In the genomic region with DNA sequence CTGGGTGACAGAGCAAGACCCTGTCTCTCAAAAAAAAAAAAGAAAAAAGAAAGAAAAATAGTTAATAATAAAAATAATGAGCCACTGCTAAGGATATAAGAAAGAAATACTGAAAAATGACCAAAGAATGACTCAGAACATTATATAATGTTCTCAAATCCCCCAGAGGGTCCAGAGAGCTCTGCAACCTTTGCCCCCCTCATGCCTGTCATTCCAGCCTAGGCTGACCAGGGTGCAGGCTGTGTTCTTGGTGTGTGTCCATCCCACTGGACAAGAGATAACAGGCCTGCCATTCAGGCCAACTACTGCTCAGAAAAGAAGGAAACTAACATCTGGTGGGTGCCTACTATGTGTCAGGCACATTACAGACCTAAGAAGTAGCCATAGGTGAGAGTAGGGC, we compare ENCODE assay signal across 16 cellular contexts.
"Had no signal": no experiment of that assay in that cellular context is flagged by ENCODE, and none has a peak within 500 bp of the region (broad histone marks: within the 10 kb centered on the region; RNA-seq: fewer than 3 reads in every experiment).

No MANE protein-coding gene starts in this region.

- H3K9me3 ChIP-seq: esophagus squamous epithelium, suprapubic skin, upper lobe of right lung had no signal

- H3K27ac ChIP-seq: esophagus squamous epithelium, foreskin keratinocyte, suprapubic skin, upper lobe of right lung, VCaP had no signal

- H3K4me3 ChIP-seq: ascending aorta, esophagus squamous epithelium, suprapubic skin, upper lobe of right lung had no signal

- ATAC-seq: activated naive CD8-positive, alpha-beta T cell treated with anti-CD3 and anti-CD28 coated beads, Interleukin-2, amount 50 U/mL, for 24 hours; activated T-cell treated with anti-CD3 and anti-CD28 coated beads, Interleukin-2, amount 50 U/mL, for 4 hours; effector memory CD8-positive, alpha-beta T cell; foreskin keratinocyte; left lobe of liver; T-helper 17 cell; upper lobe of right lung had no signal

- DNase-seq: activated CD4-positive, alpha-beta T cell treated with anti-CD3 and anti-CD28 coated beads, Interleukin-2, amount 50 U/mL, for 1 hour; activated CD4-positive, CD25-positive, alpha-beta regulatory T cell treated with anti-CD3 and anti-CD28 coated beads, Interleukin-2, amount 50 U/mL, for 72 hours; activated CD8-positive, alpha-beta memory T cell treated with anti-CD3 and anti-CD28 coated beads, Interleukin-2, amount 50 U/mL, for 4 hours; activated naive CD4-positive, alpha-beta T cell treated with anti-CD3 and anti-CD28 coated beads, Interleukin-2, amount 10 ng/mL, durations not matched to agents 7 days and 5 days; activated naive CD8-positive, alpha-beta T cell treated with anti-CD3 and anti-CD28 coated beads, Interleukin-2, amount 50 U/mL, for 24 hours; activated T-cell treated with anti-CD3 and anti-CD28 coated beads, Interleukin-2, amount 50 U/mL, for 4 hours; effector memory CD8-positive, alpha-beta T cell; esophagus squamous epithelium; foreskin keratinocyte; T-helper 17 cell; upper lobe of right lung had no signal

- H3K27me3 ChIP-seq: ascending aorta, esophagus squamous epithelium, foreskin keratinocyte, suprapubic skin, upper lobe of right lung had no signal

- H3K4me1 ChIP-seq: ascending aorta, esophagus squamous epithelium, foreskin keratinocyte, suprapubic skin, upper lobe of right lung had no signal

- FAIRE-seq: keratinocyte had no signal

- H3K36me3 ChIP-seq: ascending aorta, esophagus squamous epithelium, suprapubic skin, upper lobe of right lung had no signal
